11 cellular contexts compared by ENCODE assay signal in the genomic region with DNA sequence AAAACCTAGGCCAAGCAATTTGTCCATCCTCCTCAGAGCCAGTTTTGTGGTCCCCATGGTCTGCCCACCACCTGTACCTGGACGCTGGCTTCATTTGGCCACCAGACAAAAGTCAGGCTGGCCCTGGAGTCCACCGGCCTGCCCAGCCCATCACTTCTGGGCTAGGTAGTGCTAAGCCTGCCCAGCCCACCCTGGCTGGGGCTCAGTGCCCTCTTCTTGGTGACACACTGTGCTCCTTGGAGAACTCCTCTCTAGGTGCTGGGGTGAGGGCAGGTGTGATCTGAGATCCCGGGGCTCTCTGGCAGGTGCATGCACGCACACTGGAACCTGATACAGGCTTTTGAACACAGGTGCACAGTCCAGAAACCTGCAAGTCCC. TPM values are rescaled to one million over a fixed set of nuclear protein-coding genes. Genes with fewer than 3 reads are reported as not detected.
A peak's percentile ranks its signal among the peaks of the same experiment; 100 is the strongest.
DNase-seq lines count a peak whose midpoint lies in the region; ATAC-seq and TF ChIP-seq lines count a peak whose summit lies in the region.
"Had no signal": no experiment of that assay in that cellular context is flagged by ENCODE, and none has a peak within 500 bp of the region (broad histone marks: within the 10 kb centered on the region; RNA-seq: fewer than 3 reads in every experiment).

No MANE protein-coding gene starts in this region.

- DNase-seq in T-helper 1 cell (no peak), WERI-Rb-1 (no peak), glutamatergic neuron (no peak), SHP77 treated with DMSO at 0.1 percent for 48 hours (lab: John Stamatoyannopoulos, UW) (no peak), NAMALWA (ENCODE audit: low spot score) (no peak)
- DNase-seq in stimulated activated effector memory CD8-positive, alpha-beta T cell treated with anti-CD3 and anti-CD28 coated beads, Interleukin-12 subunit alpha, Interleukin-12 subunit beta, amount 100 ng/mL, for 72 hours (ENCODE audit: low spot score in 2 of 2) = no peak
- DNase-seq: activated gamma-delta T cell, C1 segment of cervical spinal cord, NCI-H226 had no signal

- no peak overlapping the region for H3K27ac ChIP-seq in WERI-Rb-1

- no peak for ATAC-seq in stimulated activated effector memory CD8-positive, alpha-beta T cell treated with anti-CD3 and anti-CD28 coated beads, Interleukin-12 subunit alpha, Interleukin-12 subunit beta, amount 100 ng/mL, for 72 hours
- no peak for ATAC-seq in HG03460 (IDR thresholded peaks at IDR 0.05; ENCODE audit: unreplicated experiment)

- no peaks in the 10 kb centered on the region for H3K9me3 Mint-ChIP-seq in T-helper 1 cell treated with Interleukin-12 subunit alpha and Interleukin-12 subunit beta and Interleukin-4 antibody, amounts not matched to agents 30 μg/mL and 1 μg/mL, for 36 hours
- peaks cover 3% of the 10 kb centered on the region for H3K9me3 Mint-ChIP-seq in glutamatergic neuron (ENCODE audit: unreplicated experiment)
- H3K9me3 Mint-ChIP-seq in stimulated activated effector memory CD8-positive, alpha-beta T cell treated with anti-CD3 and anti-CD28 coated beads, Interleukin-12 subunit alpha, Interleukin-12 subunit beta, amount 100 ng/mL, for 72 hours = no peaks in the 10 kb centered on the region

- H3K27me3 Mint-ChIP-seq in T-helper 1 cell treated with Interleukin-12 subunit alpha and Interleukin-12 subunit beta and Interleukin-4 antibody, amounts not matched to agents 30 μg/mL and 1 μg/mL, for 36 hours (ENCODE audit: low read depth) = no peaks in the 10 kb centered on the region
- H3K27me3 Mint-ChIP-seq in glutamatergic neuron (ENCODE audit: unreplicated experiment) = peaks cover 20% of the 10 kb centered on the region

- no peak overlapping the region for H3K27ac Mint-ChIP-seq in T-helper 1 cell treated with Interleukin-12 subunit alpha and Interleukin-12 subunit beta and Interleukin-4 antibody, amounts not matched to agents 30 μg/mL and 1 μg/mL, for 36 hours
- H3K27ac Mint-ChIP-seq in glutamatergic neuron (ENCODE audit: unreplicated experiment) = no peak overlapping the region
- peak overlapping the region; percentile 98 for H3K27ac Mint-ChIP-seq in stimulated activated effector memory CD8-positive, alpha-beta T cell treated with anti-CD3 and anti-CD28 coated beads, Interleukin-12 subunit alpha, Interleukin-12 subunit beta, amount 100 ng/mL, for 72 hours

- H3K27me3 ChIP-seq in WERI-Rb-1 (ENCODE audit: insufficient read depth, low read depth, severe bottlenecking) = no peaks in the 10 kb centered on the region

- peaks cover 8% of the 10 kb centered on the region for H3K4me1 Mint-ChIP-seq in T-helper 1 cell treated with Interleukin-12 subunit alpha and Interleukin-12 subunit beta and Interleukin-4 antibody, amounts not matched to agents 30 μg/mL and 1 μg/mL, for 36 hours (ENCODE audit: low read depth)
- H3K4me1 Mint-ChIP-seq in glutamatergic neuron (ENCODE audit: low read depth, unreplicated experiment) = peaks cover 2% of the 10 kb centered on the region
- peaks cover 28% of the 10 kb centered on the region for H3K4me1 Mint-ChIP-seq in stimulated activated effector memory CD8-positive, alpha-beta T cell treated with anti-CD3 and anti-CD28 coated beads, Interleukin-12 subunit alpha, Interleukin-12 subunit beta, amount 100 ng/mL, for 72 hours

- peak overlapping the region; percentile 81; the same call in 1 of the 2 replicates for H3K4me3 ChIP-seq in WERI-Rb-1 (ENCODE audit: low read depth, low read length)

- no peaks in the 10 kb centered on the region for H3K36me3 Mint-ChIP-seq in T-helper 1 cell treated with Interleukin-12 subunit alpha and Interleukin-12 subunit beta and Interleukin-4 antibody, amounts not matched to agents 30 μg/mL and 1 μg/mL, for 36 hours (ENCODE audit: low read depth)
- no peaks in the 10 kb centered on the region for H3K36me3 Mint-ChIP-seq in glutamatergic neuron (ENCODE audit: unreplicated experiment)
- peaks cover 17% of the 10 kb centered on the region for H3K36me3 Mint-ChIP-seq in stimulated activated effector memory CD8-positive, alpha-beta T cell treated with anti-CD3 and anti-CD28 coated beads, Interleukin-12 subunit alpha, Interleukin-12 subunit beta, amount 100 ng/mL, for 72 hours

- no peaks in the 10 kb centered on the region for H3K9me3 ChIP-seq in WERI-Rb-1 (ENCODE audit: severe bottlenecking)

- TF ChIP-seq CTCF in WERI-Rb-1 (IDR thresholded peaks at IDR 0.05; ENCODE audit: low read depth, low read length) (no peak), glutamatergic neuron (IDR thresholded peaks at IDR 0.05; ENCODE audit: partially characterized antibody, unreplicated experiment) (no peak)

- H3K4me3 Mint-ChIP-seq in T-helper 1 cell treated with Interleukin-12 subunit alpha and Interleukin-12 subunit beta and Interleukin-4 antibody, amounts not matched to agents 30 μg/mL and 1 μg/mL, for 36 hours = peak overlapping the region; percentile 78
- peak overlapping the region; percentile 81 for H3K4me3 Mint-ChIP-seq in glutamatergic neuron (ENCODE audit: unreplicated experiment)
- H3K4me3 Mint-ChIP-seq in stimulated activated effector memory CD8-positive, alpha-beta T cell treated with anti-CD3 and anti-CD28 coated beads, Interleukin-12 subunit alpha, Interleukin-12 subunit beta, amount 100 ng/mL, for 72 hours = peak overlapping the region; percentile 89

- H3K36me3 ChIP-seq in WERI-Rb-1 = no peaks in the 10 kb centered on the region; the same call in 1 of the 2 replicates

RNA-seq across cellular contexts. Expression of a gene that starts 1.1 kb away (rescaled TPM):
- 0.74 TPM for total RNA-seq in glutamatergic neuron (ENCODE audit: unreplicated experiment)

RNA-seq across cellular contexts. Expression of a gene that starts 15.0 kb away (rescaled TPM):
- total RNA-seq in glutamatergic neuron (ENCODE audit: unreplicated experiment) = 1.9 TPM

RNA-seq across cellular contexts. Expression of a gene that starts 38.8 kb away (rescaled TPM):
- total RNA-seq in glutamatergic neuron (ENCODE audit: unreplicated experiment) = 87.8 TPM
